Comparison of ENCODE assay signal across 1 cellular context in the genomic region with DNA sequence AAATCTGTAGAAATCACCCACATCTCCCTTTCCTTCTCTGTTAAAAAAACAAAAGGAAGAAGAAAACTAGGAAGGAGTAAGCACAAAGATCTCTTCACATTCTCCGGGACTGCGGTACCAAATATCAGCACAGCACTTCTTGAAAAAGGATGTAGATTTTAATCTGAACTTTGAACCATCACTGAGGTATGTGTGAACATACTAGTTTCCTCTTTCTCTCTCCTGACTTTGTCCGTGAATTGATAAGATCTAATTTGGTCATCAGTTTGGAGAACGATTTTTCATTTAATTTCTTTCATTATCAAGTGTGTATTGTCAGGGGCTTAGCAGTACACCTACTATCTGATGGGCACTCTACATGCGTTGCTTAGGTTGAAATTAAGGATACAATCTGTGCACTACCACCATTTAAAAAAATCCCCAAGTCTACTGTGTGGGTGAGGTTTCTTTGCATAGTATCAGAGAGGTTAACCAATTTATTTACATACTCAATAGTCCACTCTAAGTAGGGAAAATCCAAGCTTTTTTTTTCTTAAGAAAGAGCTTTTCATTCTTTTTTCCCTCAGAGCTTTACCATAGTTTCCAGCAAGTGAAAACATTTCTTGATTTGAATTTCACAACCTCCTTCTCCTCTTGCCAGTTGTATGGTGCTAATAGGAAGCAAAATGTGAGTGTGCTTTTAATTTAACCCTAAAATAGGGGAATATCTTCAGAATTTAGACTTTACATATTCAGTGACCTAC.
TF ChIP-seq lines count a peak whose summit lies in the region.

No MANE protein-coding gene starts in this region.

TF ChIP-seq in GM23338, 12 proteins besides CTCF, POLR2A, EP300 and RAD21 (continued from another document):
- TF ChIP-seq, protein P1, sequence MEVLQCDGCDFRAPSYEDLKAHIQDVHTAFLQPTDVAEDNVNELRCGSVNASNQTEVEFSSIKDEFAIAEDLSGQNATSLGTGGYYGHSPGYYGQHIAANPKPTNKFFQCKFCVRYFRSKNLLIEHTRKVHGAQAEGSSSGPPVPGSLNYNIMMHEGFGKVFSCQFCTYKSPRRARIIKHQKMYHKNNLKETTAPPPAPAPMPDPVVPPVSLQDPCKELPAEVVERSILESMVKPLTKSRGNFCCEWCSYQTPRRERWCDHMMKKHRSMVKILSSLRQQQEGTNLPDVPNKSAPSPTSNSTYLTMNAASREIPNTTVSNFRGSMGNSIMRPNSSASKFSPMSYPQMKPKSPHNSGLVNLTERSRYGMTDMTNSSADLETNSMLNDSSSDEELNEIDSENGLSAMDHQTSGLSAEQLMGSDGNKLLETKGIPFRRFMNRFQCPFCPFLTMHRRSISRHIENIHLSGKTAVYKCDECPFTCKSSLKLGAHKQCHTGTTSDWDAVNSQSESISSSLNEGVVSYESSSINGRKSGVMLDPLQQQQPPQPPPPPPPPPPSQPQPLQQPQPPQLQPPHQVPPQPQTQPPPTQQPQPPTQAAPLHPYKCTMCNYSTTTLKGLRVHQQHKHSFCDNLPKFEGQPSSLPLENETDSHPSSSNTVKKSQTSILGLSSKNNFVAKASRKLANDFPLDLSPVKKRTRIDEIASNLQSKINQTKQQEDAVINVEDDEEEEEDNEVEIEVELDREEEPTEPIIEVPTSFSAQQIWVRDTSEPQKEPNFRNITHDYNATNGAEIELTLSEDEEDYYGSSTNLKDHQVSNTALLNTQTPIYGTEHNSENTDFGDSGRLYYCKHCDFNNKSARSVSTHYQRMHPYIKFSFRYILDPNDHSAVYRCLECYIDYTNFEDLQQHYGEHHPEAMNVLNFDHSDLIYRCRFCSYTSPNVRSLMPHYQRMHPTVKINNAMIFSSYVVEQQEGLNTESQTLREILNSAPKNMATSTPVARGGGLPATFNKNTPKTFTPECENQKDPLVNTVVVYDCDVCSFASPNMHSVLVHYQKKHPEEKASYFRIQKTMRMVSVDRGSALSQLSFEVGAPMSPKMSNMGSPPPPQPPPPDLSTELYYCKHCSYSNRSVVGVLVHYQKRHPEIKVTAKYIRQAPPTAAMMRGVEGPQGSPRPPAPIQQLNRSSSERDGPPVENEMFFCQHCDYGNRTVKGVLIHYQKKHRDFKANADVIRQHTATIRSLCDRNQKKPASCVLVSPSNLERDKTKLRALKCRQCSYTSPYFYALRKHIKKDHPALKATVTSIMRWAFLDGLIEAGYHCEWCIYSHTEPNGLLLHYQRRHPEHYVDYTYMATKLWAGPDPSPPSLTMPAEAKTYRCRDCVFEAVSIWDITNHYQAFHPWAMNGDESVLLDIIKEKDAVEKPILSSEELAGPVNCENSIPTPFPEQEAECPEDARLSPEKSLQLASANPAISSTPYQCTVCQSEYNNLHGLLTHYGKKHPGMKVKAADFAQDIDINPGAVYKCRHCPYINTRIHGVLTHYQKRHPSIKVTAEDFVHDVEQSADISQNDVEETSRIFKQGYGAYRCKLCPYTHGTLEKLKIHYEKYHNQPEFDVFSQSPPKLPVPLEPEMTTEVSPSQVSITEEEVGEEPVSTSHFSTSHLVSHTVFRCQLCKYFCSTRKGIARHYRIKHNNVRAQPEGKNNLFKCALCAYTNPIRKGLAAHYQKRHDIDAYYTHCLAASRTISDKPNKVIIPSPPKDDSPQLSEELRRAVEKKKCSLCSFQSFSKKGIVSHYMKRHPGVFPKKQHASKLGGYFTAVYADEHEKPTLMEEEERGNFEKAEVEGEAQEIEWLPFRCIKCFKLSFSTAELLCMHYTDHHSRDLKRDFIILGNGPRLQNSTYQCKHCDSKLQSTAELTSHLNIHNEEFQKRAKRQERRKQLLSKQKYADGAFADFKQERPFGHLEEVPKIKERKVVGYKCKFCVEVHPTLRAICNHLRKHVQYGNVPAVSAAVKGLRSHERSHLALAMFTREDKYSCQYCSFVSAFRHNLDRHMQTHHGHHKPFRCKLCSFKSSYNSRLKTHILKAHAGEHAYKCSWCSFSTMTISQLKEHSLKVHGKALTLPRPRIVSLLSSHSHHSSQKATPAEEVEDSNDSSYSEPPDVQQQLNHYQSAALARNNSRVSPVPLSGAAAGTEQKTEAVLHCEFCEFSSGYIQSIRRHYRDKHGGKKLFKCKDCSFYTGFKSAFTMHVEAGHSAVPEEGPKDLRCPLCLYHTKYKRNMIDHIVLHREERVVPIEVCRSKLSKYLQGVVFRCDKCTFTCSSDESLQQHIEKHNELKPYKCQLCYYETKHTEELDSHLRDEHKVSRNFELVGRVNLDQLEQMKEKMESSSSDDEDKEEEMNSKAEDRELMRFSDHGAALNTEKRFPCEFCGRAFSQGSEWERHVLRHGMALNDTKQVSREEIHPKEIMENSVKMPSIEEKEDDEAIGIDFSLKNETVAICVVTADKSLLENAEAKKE (CRISPR knock-in tag; IDR thresholded peaks at IDR 0.05) = no peak
TF ChIP-seq in GM23338: peak in this region for 0.
